17 cellular contexts compared by ENCODE assay signal in the genomic region with DNA sequence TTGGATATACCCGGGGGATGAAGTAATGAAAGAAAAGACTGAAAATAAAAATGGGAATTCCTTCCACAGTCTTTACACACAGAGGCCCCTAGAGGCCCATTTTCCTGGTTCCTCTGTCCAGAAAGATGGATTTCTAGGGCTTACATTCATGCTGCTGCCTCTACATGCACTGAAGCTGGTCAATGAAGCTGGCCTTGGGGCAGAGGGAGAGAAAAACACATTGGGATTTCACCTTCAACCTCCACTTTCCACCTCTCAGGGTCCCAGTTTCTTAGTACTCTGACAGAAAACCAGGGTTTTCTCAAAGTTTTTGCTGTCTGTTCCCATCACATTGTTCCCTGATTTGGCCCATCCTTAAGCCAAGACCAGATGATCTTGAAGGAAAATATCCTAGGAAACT.
A peak's percentile ranks its signal among the peaks of the same experiment; 100 is the strongest.
DNase-seq lines count a peak whose midpoint lies in the region; TF ChIP-seq lines count a peak whose summit lies in the region.
"Had no signal": no experiment of that assay in that cellular context is flagged by ENCODE, and none has a peak within 500 bp of the region (broad histone marks: within the 10 kb centered on the region; RNA-seq: fewer than 3 reads in every experiment).

No MANE protein-coding gene starts in this region.

- peak overlapping the region; percentile 68 for H3K9ac ChIP-seq in skeletal muscle satellite cell (ENCODE audit: low read depth, low read length)

- no peaks in the 10 kb centered on the region for H3K36me3 Mint-ChIP-seq in MCF 10A (ENCODE audit: insufficient read depth, unreplicated experiment)
- H3K36me3 Mint-ChIP-seq: memory B cell had no signal

- no peak for TF ChIP-seq CTCF in breast epithelium (IDR thresholded peaks at IDR 0.05)
- TF ChIP-seq CTCF in MCF 10A (IDR thresholded peaks at IDR 0.05; ENCODE audit: unreplicated experiment) = no peak
- no peak for TF ChIP-seq CTCF in ascending aorta (IDR thresholded peaks at IDR 0.05)
- no peak for TF ChIP-seq CTCF in fibroblast of mammary gland (conservative IDR thresholded peaks at IDR 0.05; ENCODE audit: control insufficient read depth, insufficient read depth, low read depth, low read length)

- no peaks in the 10 kb centered on the region for H3K4me1 ChIP-seq in breast epithelium
- no peaks in the 10 kb centered on the region for H3K4me1 ChIP-seq in ascending aorta
- H3K4me1 ChIP-seq in skeletal muscle satellite cell (ENCODE audit: control insufficient read depth, insufficient read depth, low read length) = peaks cover 7% of the 10 kb centered on the region

- H3K4me3 Mint-ChIP-seq in MCF 10A (ENCODE audit: unreplicated experiment) = no peak overlapping the region
- H3K4me3 Mint-ChIP-seq: activated B cell treated with CpG ODN at 0.5 μM for 24 hours; effector memory CD8-positive, alpha-beta T cell; memory B cell; T-helper 1 cell treated with Interleukin-12 subunit alpha and Interleukin-12 subunit beta and Interleukin-4 antibody, amounts not matched to agents 30 μg/mL and 1 μg/mL, for 36 hours had no signal

- POLR2A ChIA-PET in MCF 10A (lab: Yijun Ruan, JAX) = no interaction called here

- intact Hi-C loops in breast epithelium (cut with DNase I; ENCODE audit: low total_unique reads) = no loop called here
- intact Hi-C loops in MCF 10A (cut with micrococcal nuclease) = no loop called here
- intact Hi-C loops in ascending aorta (cut with DNase I) = no loop called here

- H3K27me3 ChIP-seq in breast epithelium = no peaks in the 10 kb centered on the region
- H3K27me3 ChIP-seq in ascending aorta = no peaks in the 10 kb centered on the region
- H3K27me3 ChIP-seq in skeletal muscle satellite cell (ENCODE audit: control insufficient read depth, insufficient read depth, low read length) = no peaks in the 10 kb centered on the region

- H3K9me3 Mint-ChIP-seq in MCF 10A (ENCODE audit: unreplicated experiment) = peaks cover 7% of the 10 kb centered on the region
- H3K9me3 Mint-ChIP-seq: activated B cell treated with CpG ODN at 0.5 μM for 24 hours; memory B cell; T-helper 1 cell treated with Interleukin-12 subunit alpha and Interleukin-12 subunit beta and Interleukin-4 antibody, amounts not matched to agents 30 μg/mL and 1 μg/mL, for 36 hours had no signal

- no peaks in the 10 kb centered on the region for H3K4me1 Mint-ChIP-seq in MCF 10A (ENCODE audit: insufficient read depth, unreplicated experiment)
- H3K4me1 Mint-ChIP-seq: activated B cell treated with CpG ODN at 0.5 μM for 24 hours, immature natural killer cell, memory B cell had no signal

- DNase-seq in breast epithelium (ENCODE audit: low spot score in 2 of 2) = no peak
- DNase-seq in MCF 10A (ENCODE audit: unreplicated experiment) = no peak
- no peak for DNase-seq in ascending aorta (ENCODE audit: low spot score in 2 of 2)
- DNase-seq in fibroblast of mammary gland (ENCODE audit: low read depth) = no peak
- DNase-seq in HCEC 1CT = no peak
- no peak for DNase-seq in DMS114 treated with DMSO at 0.1 percent for 48 hours (lab: John Stamatoyannopoulos, UW; ENCODE audit: unreplicated experiment)
- DNase-seq in NCI-H2107 treated with DMSO at 0.1 percent for 48 hours (lab: John Stamatoyannopoulos, UW; ENCODE audit: unreplicated experiment) = no peak
- DNase-seq: activated B cell treated with CpG ODN at 0.5 μM for 24 hours; activated naive CD4-positive, alpha-beta T cell; effector memory CD8-positive, alpha-beta T cell; NCI-H1694 treated with DMSO at 0.1 percent for 48 hours; retina; SHP77 had no signal

- no peaks in the 10 kb centered on the region for H3K36me3 ChIP-seq in breast epithelium
- no peaks in the 10 kb centered on the region for H3K36me3 ChIP-seq in ascending aorta
- no peaks in the 10 kb centered on the region for H3K36me3 ChIP-seq in skeletal muscle satellite cell (ENCODE audit: insufficient read depth, low read length)

- no peak overlapping the region for H3K27ac ChIP-seq in breast epithelium
- no peak overlapping the region for H3K27ac ChIP-seq in ascending aorta

- no peaks in the 10 kb centered on the region for H3K27me3 Mint-ChIP-seq in MCF 10A (ENCODE audit: insufficient read depth, unreplicated experiment)
- H3K27me3 Mint-ChIP-seq: activated B cell treated with CpG ODN at 0.5 μM for 24 hours; effector memory CD8-positive, alpha-beta T cell; memory B cell had no signal

- H3K4me2 ChIP-seq in skeletal muscle satellite cell (ENCODE audit: low read length) = peak overlapping the region; percentile 62

- CTCF ChIA-PET in MCF 10A (lab: Yijun Ruan, JAX) = no interaction called here

- TF ChIP-seq POLR2A in breast epithelium (IDR thresholded peaks at IDR 0.05) = no peak

- H3K4me3 ChIP-seq in breast epithelium (peak overlapping the region in 2 of 3 donors; percentile 16 to 39), ascending aorta (peak overlapping the region; percentile 4 to 23), fibroblast of mammary gland (ENCODE audit: control insufficient read depth, low read depth, low read length) (peak overlapping the region; percentile 26), skeletal muscle satellite cell (ENCODE audit: low read length) (peak overlapping the region; percentile 53)

- BruUV-seq in MCF 10A (replicated peaks; lab: Mats Ljungman, UMichigan) = no TSS peak

- no peak overlapping the region for H3K27ac Mint-ChIP-seq in MCF 10A (ENCODE audit: low read depth, unreplicated experiment)
- H3K27ac Mint-ChIP-seq: activated B cell treated with CpG ODN at 0.5 μM for 24 hours; effector memory CD8-positive, alpha-beta T cell; immature natural killer cell; memory B cell; T-helper 1 cell treated with Interleukin-12 subunit alpha and Interleukin-12 subunit beta and Interleukin-4 antibody, amounts not matched to agents 30 μg/mL and 1 μg/mL, for 36 hours had no signal

- H3K9me3 ChIP-seq in breast epithelium (peaks cover 0 to 5% of the 10 kb centered on the region in 2 donors), ascending aorta (no peaks in the 10 kb centered on the region), skeletal muscle satellite cell (replicated peaks; ENCODE audit: low read length) (no peaks in the 10 kb centered on the region)
